8 cellular contexts compared by ENCODE assay signal in genomic region chr17:35586569-35587073, GRCh38. TPM values are rescaled to one million over a fixed set of nuclear protein-coding genes. Genes with fewer than 3 reads are reported as not detected.
A peak's percentile ranks its signal among the peaks of the same experiment; 100 is the strongest.
DNase-seq lines count a peak whose midpoint lies in the region; ATAC-seq and TF ChIP-seq lines count a peak whose summit lies in the region.

No MANE protein-coding gene starts in this region.

- peak overlapping the region; percentile 94 for H3K27ac ChIP-seq in SJSA1

- H3K9me3 ChIP-seq in SJSA1 (replicated peaks): no peaks in the 10 kb centered on the region

- H3K27me3 Mint-ChIP-seq in activated CD8-positive, alpha-beta memory T cell treated with anti-CD3 and anti-CD28 coated beads, Interleukin-2, amount 10 ng/mL, durations not matched to agents 7 days and 5 days: no peaks in the 10 kb centered on the region

- H3K4me3 Mint-ChIP-seq in activated CD8-positive, alpha-beta memory T cell treated with anti-CD3 and anti-CD28 coated beads, Interleukin-2, amount 10 ng/mL, durations not matched to agents 7 days and 5 days: peak overlapping the region; percentile 96

- H3K27me3 ChIP-seq in SJSA1 (replicated peaks): no peaks in the 10 kb centered on the region

- peaks cover 2% of the 10 kb centered on the region for H3K36me3 Mint-ChIP-seq in activated CD8-positive, alpha-beta memory T cell treated with anti-CD3 and anti-CD28 coated beads, Interleukin-2, amount 10 ng/mL, durations not matched to agents 7 days and 5 days

- peaks cover 32% of the 10 kb centered on the region for H3K4me1 Mint-ChIP-seq in activated CD8-positive, alpha-beta memory T cell treated with anti-CD3 and anti-CD28 coated beads, Interleukin-2, amount 10 ng/mL, durations not matched to agents 7 days and 5 days

- peaks cover 22% of the 10 kb centered on the region for H3K36me3 ChIP-seq in SJSA1

- peak overlapping the region; percentile 98 for H3K27ac Mint-ChIP-seq in activated CD8-positive, alpha-beta memory T cell treated with anti-CD3 and anti-CD28 coated beads, Interleukin-2, amount 10 ng/mL, durations not matched to agents 7 days and 5 days

- intact Hi-C loops in sciatic nerve (cut with DNase I): no loop called here

- CTCF ChIA-PET in activated CD8-positive, alpha-beta memory T cell treated with anti-CD3 and anti-CD28 coated beads, Interleukin-2, amount 10 ng/mL, durations not matched to agents 7 days and 5 days (lab: Charles Lee): interaction anchor here (1.1 to 1.7 kb wide), 6 partner anchors 8 to 47 kb away, joined by 3 to 13 read pairs (median 5); partner anchors contain the start of gene PEX12

- no peak for DNase-seq in activated CD8-positive, alpha-beta memory T cell treated with anti-CD3 and anti-CD28 coated beads, Interleukin-2, amount 10 ng/mL, durations not matched to agents 7 days and 5 days
- no peak for DNase-seq in activated CD8-positive, alpha-beta memory T cell treated with anti-CD3 and anti-CD28 coated beads for 24 hours
- DNase-seq in SJSA1 (ENCODE audit: low read depth in 1 of 2, low spot score in 2 of 2): peak in 1 of 2 experiments; percentile 3
- DNase-seq in fibroblast of the aortic adventitia (ENCODE audit: low read depth): no peak
- DNase-seq in sciatic nerve (ENCODE audit: low spot score): no peak
- DNase-seq in hepatic stellate cell (ENCODE audit: low spot score): no peak
- no peak for DNase-seq in central memory CD4-positive, alpha-beta T cell

- no peaks in the 10 kb centered on the region for H3K9me3 Mint-ChIP-seq in activated CD8-positive, alpha-beta memory T cell treated with anti-CD3 and anti-CD28 coated beads, Interleukin-2, amount 10 ng/mL, durations not matched to agents 7 days and 5 days (ENCODE audit: low read depth)

- ATAC-seq in activated CD8-positive, alpha-beta memory T cell treated with anti-CD3 and anti-CD28 coated beads, Interleukin-2, amount 10 ng/mL, durations not matched to agents 7 days and 5 days: peak; percentile 14
- ATAC-seq in sciatic nerve (peak; percentile 25), GM19395 (IDR thresholded peaks at IDR 0.05; ENCODE audit: unreplicated experiment) (no peak)

- H3K4me1 ChIP-seq in SJSA1 (replicated peaks): peaks cover 41% of the 10 kb centered on the region

- H3K4me3 ChIP-seq in SJSA1 (peak overlapping the region; percentile 81), fibroblast of the aortic adventitia (ENCODE audit: low read depth, low read length) (peak overlapping the region; percentile 98)

- no peak for TF ChIP-seq CTCF in fibroblast of the aortic adventitia (IDR thresholded peaks at IDR 0.05; ENCODE audit: insufficient read depth, low read length)

RNA-seq across cellular contexts. Expression of gene AP2B1, which starts 0.5 kb away (rescaled TPM):
- 100 to 1,000 TPM; 166 to 184 TPM for total RNA-seq in activated CD8-positive, alpha-beta memory T cell treated with anti-CD3 and anti-CD28 coated beads, Interleukin-2, amount 10 ng/mL, durations not matched to agents 7 days and 5 days
- 76.0 and 109 TPM in 2 replicates for total RNA-seq in SJSA1 (2014; rRNA removed; shearing (Covaris generic))
- total RNA-seq in fibroblast of the aortic adventitia (ENCODE audit: low replicate concordance) (101 and 118 TPM in 2 replicates), sciatic nerve (130 TPM)

RNA-seq across cellular contexts. Expression of gene PEX12, which starts 8.2 kb away (rescaled TPM):
- 1 to 10 TPM; 3.9 to 4.6 TPM for total RNA-seq in activated CD8-positive, alpha-beta memory T cell treated with anti-CD3 and anti-CD28 coated beads, Interleukin-2, amount 10 ng/mL, durations not matched to agents 7 days and 5 days
- 4.8 and 5.8 TPM in 2 replicates for total RNA-seq in SJSA1 (2014; rRNA removed; shearing (Covaris generic))
- total RNA-seq in fibroblast of the aortic adventitia (ENCODE audit: low replicate concordance): 6.1 and 8.8 TPM in 2 replicates
- total RNA-seq in sciatic nerve: 7.8 TPM

RNA-seq across cellular contexts. Expression of gene SLFN14, which starts 26.0 kb away (rescaled TPM):
- under 1 TPM in 1 of 2 experiments, not detected in 1; 0.07 TPM for total RNA-seq in activated CD8-positive, alpha-beta memory T cell treated with anti-CD3 and anti-CD28 coated beads, Interleukin-2, amount 10 ng/mL, durations not matched to agents 7 days and 5 days
- total RNA-seq in SJSA1 (2014; rRNA removed; shearing (Covaris generic)): not detected in 2 replicates
- not detected in 2 replicates for total RNA-seq in fibroblast of the aortic adventitia (ENCODE audit: low replicate concordance)
- 0.45 TPM for total RNA-seq in sciatic nerve

RNA-seq across cellular contexts. Expression of gene SLFN12L, which starts 49.1 kb away (rescaled TPM):
- total RNA-seq in activated CD8-positive, alpha-beta memory T cell treated with anti-CD3 and anti-CD28 coated beads, Interleukin-2, amount 10 ng/mL, durations not matched to agents 7 days and 5 days: 100 to 1,000 TPM in 1 of 2 experiments, 10 to 100 TPM in 1; 95.4 to 197 TPM
- total RNA-seq in SJSA1 (2014; rRNA removed; shearing (Covaris generic)): 0.72 and 1.4 TPM in 2 replicates
- total RNA-seq in fibroblast of the aortic adventitia (ENCODE audit: low replicate concordance) (0.18 TPM in 1 of 2 replicates, not detected in the other), sciatic nerve (6.0 TPM)
